Comparison of ENCODE assay signal across 24 cellular contexts in the genomic region with DNA sequence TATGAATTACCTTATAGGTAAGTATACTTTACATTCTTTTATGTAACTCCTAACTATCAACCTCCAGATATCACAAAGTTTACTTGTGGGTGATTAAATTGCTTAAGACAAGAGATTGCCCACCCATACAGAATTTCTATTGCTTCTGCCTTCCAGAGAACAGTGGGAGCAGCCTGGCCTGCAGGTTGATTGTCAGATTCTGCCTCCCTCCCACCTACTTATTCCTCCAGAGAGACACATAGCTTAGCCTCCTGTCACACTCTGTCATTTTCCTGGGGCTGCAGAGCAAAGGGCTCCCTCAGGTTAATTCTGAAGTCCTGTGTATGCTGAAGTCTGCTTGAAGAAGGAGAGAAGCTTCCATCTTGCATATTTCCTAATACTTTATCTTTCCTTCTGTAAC. TPM values are rescaled to one million over a fixed set of nuclear protein-coding genes. Genes with fewer than 3 reads are reported as not detected.
DNase-seq lines count a peak whose midpoint lies in the region; ATAC-seq and FAIRE-seq lines count a peak whose summit lies in the region.
"Had no signal": no experiment of that assay in that cellular context is flagged by ENCODE, and none has a peak within 500 bp of the region (broad histone marks: within the 10 kb centered on the region; RNA-seq: fewer than 3 reads in every experiment).

No MANE protein-coding gene starts in this region.

- H3K4me1 Mint-ChIP-seq in activated CD4-positive, alpha-beta T cell treated with anti-CD3 and anti-CD28 coated beads, Interleukin-2, amount 10 ng/mL, durations not matched to agents 24 days and 14 days: peaks cover 13% of the 10 kb centered on the region
- peaks cover 14% of the 10 kb centered on the region for H3K4me1 Mint-ChIP-seq in activated CD4-positive, alpha-beta T cell treated with anti-CD3 and anti-CD28 coated beads for 36 hours
- peaks cover 14 to 21% (median 19%) of the 10 kb centered on the region in 3 donors for H3K4me1 Mint-ChIP-seq in IgD-negative memory B cell
- peaks cover 16% of the 10 kb centered on the region for H3K4me1 Mint-ChIP-seq in stimulated activated memory B cell treated with anti-CD40 and anti-IgM and Interleukin-4, amounts not matched to agents 10 μg/mL and 1 μg/mL and 100 μg/mL, for 72 hours
- H3K4me1 Mint-ChIP-seq in activated T-helper 1 cell treated with anti-CD3 and anti-CD28 coated beads, Interleukin-12 subunit alpha, Interleukin-12 subunit beta, Interleukin-2, Interleukin-4 antibody, amounts not matched to agents 30 ng/mL and 10 ng/mL and 1 ng/mL, durations not matched to agents 14 hours and 24 hours and 36 hours (ENCODE audit: low read depth): peaks cover 27% of the 10 kb centered on the region
- peaks cover 15% of the 10 kb centered on the region for H3K4me1 Mint-ChIP-seq in stimulated activated naive CD8-positive, alpha-beta T cell treated with anti-CD3 and anti-CD28 coated beads, Interleukin-15, amount 100 ng/mL, for 72 hours

- peak; percentile 48 for DNase-seq in activated CD4-positive, alpha-beta T cell treated with anti-CD3 and anti-CD28 coated beads, Interleukin-2, amount 10 ng/mL, durations not matched to agents 24 days and 14 days
- no peak for DNase-seq in activated CD4-positive, alpha-beta T cell treated with anti-CD3 and anti-CD28 coated beads for 36 hours
- peak in 28 of 42 donors; percentile 7 to 84 (median 40) for DNase-seq in head of caudate nucleus
- DNase-seq in frontal cortex (ENCODE audit: low spot score in 2 of 2): no peak
- DNase-seq in activated T-helper 1 cell treated with anti-CD3 and anti-CD28 coated beads, Interleukin-12 subunit alpha, Interleukin-12 subunit beta, Interleukin-2, Interleukin-4 antibody, amounts not matched to agents 30 ng/mL and 10 ng/mL and 1 ng/mL, durations not matched to agents 14 hours and 24 hours and 36 hours (ENCODE audit: low spot score): no peak
- no peak for DNase-seq in stimulated activated naive CD8-positive, alpha-beta T cell treated with anti-CD3 and anti-CD28 coated beads, Interleukin-15, amount 100 ng/mL, for 72 hours
- DNase-seq: BE2C; CD4-positive, alpha-beta T cell; MV-4-11; NCI-H1105; NCI-H1436 treated with DMSO at 0.1 percent for 48 hours; NCI-H187 treated with DMSO at 0.1 percent for 48 hours; NCI-H446; NCI-H524 treated with DMSO at 0.1 percent for 48 hours; NCI-H774; NK-92 treated with Interleukin-12 subunit alpha and Interleukin-12 subunit beta, amount 100 ng/mL, for 24 hours; PC-3 had no signal

- peaks cover 33% of the 10 kb centered on the region for H3K36me3 Mint-ChIP-seq in activated CD4-positive, alpha-beta T cell treated with anti-CD3 and anti-CD28 coated beads, Interleukin-2, amount 10 ng/mL, durations not matched to agents 24 days and 14 days (ENCODE audit: low read depth)
- H3K36me3 Mint-ChIP-seq in activated CD4-positive, alpha-beta T cell treated with anti-CD3 and anti-CD28 coated beads for 36 hours (ENCODE audit: low read depth): peaks cover 29% of the 10 kb centered on the region
- H3K36me3 Mint-ChIP-seq in IgD-negative memory B cell: peaks cover 21% of the 10 kb centered on the region
- peaks cover 36% of the 10 kb centered on the region for H3K36me3 Mint-ChIP-seq in stimulated activated memory B cell treated with anti-CD40 and anti-IgM and Interleukin-4, amounts not matched to agents 10 μg/mL and 1 μg/mL and 100 μg/mL, for 72 hours
- H3K36me3 Mint-ChIP-seq in activated T-helper 1 cell treated with anti-CD3 and anti-CD28 coated beads, Interleukin-12 subunit alpha, Interleukin-12 subunit beta, Interleukin-2, Interleukin-4 antibody, amounts not matched to agents 30 ng/mL and 10 ng/mL and 1 ng/mL, durations not matched to agents 14 hours and 24 hours and 36 hours (ENCODE audit: low read depth): peaks cover 16% of the 10 kb centered on the region

- no peak for ATAC-seq in activated CD4-positive, alpha-beta T cell treated with anti-CD3 and anti-CD28 coated beads for 36 hours
- ATAC-seq in stimulated activated memory B cell treated with anti-CD40 and anti-IgM and Interleukin-4, amounts not matched to agents 10 μg/mL and 1 μg/mL and 100 μg/mL, for 72 hours: no peak
- no peak for ATAC-seq in stimulated activated naive CD8-positive, alpha-beta T cell treated with anti-CD3 and anti-CD28 coated beads, Interleukin-15, amount 100 ng/mL, for 72 hours
- ATAC-seq: HepG2, K562, PC-3 had no signal

- H3K9me3 Mint-ChIP-seq in activated CD4-positive, alpha-beta T cell treated with anti-CD3 and anti-CD28 coated beads, Interleukin-2, amount 10 ng/mL, durations not matched to agents 24 days and 14 days: no peaks in the 10 kb centered on the region
- no peaks in the 10 kb centered on the region for H3K9me3 Mint-ChIP-seq in activated CD4-positive, alpha-beta T cell treated with anti-CD3 and anti-CD28 coated beads for 36 hours (ENCODE audit: low read depth)
- H3K9me3 Mint-ChIP-seq in IgD-negative memory B cell: no peaks in the 10 kb centered on the region
- H3K9me3 Mint-ChIP-seq in stimulated activated memory B cell treated with anti-CD40 and anti-IgM and Interleukin-4, amounts not matched to agents 10 μg/mL and 1 μg/mL and 100 μg/mL, for 72 hours: no peaks in the 10 kb centered on the region
- no peaks in the 10 kb centered on the region for H3K9me3 Mint-ChIP-seq in activated T-helper 1 cell treated with anti-CD3 and anti-CD28 coated beads, Interleukin-12 subunit alpha, Interleukin-12 subunit beta, Interleukin-2, Interleukin-4 antibody, amounts not matched to agents 30 ng/mL and 10 ng/mL and 1 ng/mL, durations not matched to agents 14 hours and 24 hours and 36 hours
- H3K9me3 Mint-ChIP-seq in stimulated activated naive CD8-positive, alpha-beta T cell treated with anti-CD3 and anti-CD28 coated beads, Interleukin-15, amount 100 ng/mL, for 72 hours: no peaks in the 10 kb centered on the region
- H3K9me3 Mint-ChIP-seq: CD4-positive, alpha-beta T cell had no signal

- CTCF ChIA-PET in activated CD4-positive, alpha-beta T cell treated with anti-CD3 and anti-CD28 coated beads for 36 hours (lab: Charles Lee): no interaction called here

- POLR2A ChIA-PET in activated CD4-positive, alpha-beta T cell treated with anti-CD3 and anti-CD28 coated beads for 36 hours (lab: Charles Lee): interaction anchor here (1.1 kb wide), 1 partner anchor 34 kb away, joined by 8 read pairs; no protein-coding TSS in a partner anchor

- H3K27me3 Mint-ChIP-seq in activated CD4-positive, alpha-beta T cell treated with anti-CD3 and anti-CD28 coated beads, Interleukin-2, amount 10 ng/mL, durations not matched to agents 24 days and 14 days: no peaks in the 10 kb centered on the region
- no peaks in the 10 kb centered on the region for H3K27me3 Mint-ChIP-seq in activated CD4-positive, alpha-beta T cell treated with anti-CD3 and anti-CD28 coated beads for 36 hours
- no peaks in the 10 kb centered on the region for H3K27me3 Mint-ChIP-seq in IgD-negative memory B cell
- no peaks in the 10 kb centered on the region for H3K27me3 Mint-ChIP-seq in stimulated activated memory B cell treated with anti-CD40 and anti-IgM and Interleukin-4, amounts not matched to agents 10 μg/mL and 1 μg/mL and 100 μg/mL, for 72 hours
- H3K27me3 Mint-ChIP-seq in activated T-helper 1 cell treated with anti-CD3 and anti-CD28 coated beads, Interleukin-12 subunit alpha, Interleukin-12 subunit beta, Interleukin-2, Interleukin-4 antibody, amounts not matched to agents 30 ng/mL and 10 ng/mL and 1 ng/mL, durations not matched to agents 14 hours and 24 hours and 36 hours (ENCODE audit: insufficient read depth): no peaks in the 10 kb centered on the region
- H3K27me3 Mint-ChIP-seq in stimulated activated naive CD8-positive, alpha-beta T cell treated with anti-CD3 and anti-CD28 coated beads, Interleukin-15, amount 100 ng/mL, for 72 hours: no peaks in the 10 kb centered on the region
- H3K27me3 Mint-ChIP-seq: CD4-positive, alpha-beta T cell had no signal

- intact Hi-C loops in activated CD4-positive, alpha-beta T cell treated with anti-CD3 and anti-CD28 coated beads, Interleukin-2, amount 10 ng/mL, durations not matched to agents 24 days and 14 days (cut with micrococcal nuclease): no loop called here
- intact Hi-C loops in activated CD4-positive, alpha-beta T cell treated with anti-CD3 and anti-CD28 coated beads for 36 hours (cut with DNase I, micrococcal nuclease): no loop called here
- intact Hi-C loops in head of caudate nucleus (cut with DNase I): no loop called here
- intact Hi-C loops in activated T-helper 1 cell treated with anti-CD3 and anti-CD28 coated beads, Interleukin-12 subunit alpha, Interleukin-12 subunit beta, Interleukin-2, Interleukin-4 antibody, amounts not matched to agents 30 ng/mL and 10 ng/mL and 1 ng/mL, durations not matched to agents 14 hours and 24 hours and 36 hours (cut with micrococcal nuclease): no loop called here

- H3K27ac Mint-ChIP-seq in activated CD4-positive, alpha-beta T cell treated with anti-CD3 and anti-CD28 coated beads, Interleukin-2, amount 10 ng/mL, durations not matched to agents 24 days and 14 days: no peak overlapping the region
- H3K27ac Mint-ChIP-seq in activated CD4-positive, alpha-beta T cell treated with anti-CD3 and anti-CD28 coated beads for 36 hours: no peak overlapping the region
- peak overlapping the region in 2 of 3 donors; percentile 14 to 33 for H3K27ac Mint-ChIP-seq in IgD-negative memory B cell
- H3K27ac Mint-ChIP-seq in stimulated activated memory B cell treated with anti-CD40 and anti-IgM and Interleukin-4, amounts not matched to agents 10 μg/mL and 1 μg/mL and 100 μg/mL, for 72 hours: peak overlapping the region; percentile 57
- no peak overlapping the region for H3K27ac Mint-ChIP-seq in activated T-helper 1 cell treated with anti-CD3 and anti-CD28 coated beads, Interleukin-12 subunit alpha, Interleukin-12 subunit beta, Interleukin-2, Interleukin-4 antibody, amounts not matched to agents 30 ng/mL and 10 ng/mL and 1 ng/mL, durations not matched to agents 14 hours and 24 hours and 36 hours
- H3K27ac Mint-ChIP-seq in stimulated activated naive CD8-positive, alpha-beta T cell treated with anti-CD3 and anti-CD28 coated beads, Interleukin-15, amount 100 ng/mL, for 72 hours: no peak overlapping the region
- H3K27ac Mint-ChIP-seq: CD4-positive, alpha-beta T cell had no signal

- FAIRE-seq in frontal cortex (lab: Jason Lieb, UNC): no peak
- FAIRE-seq: D721Med, GM19239, H54, HepG2, K562 had no signal

- H3K4me3 Mint-ChIP-seq in activated CD4-positive, alpha-beta T cell treated with anti-CD3 and anti-CD28 coated beads, Interleukin-2, amount 10 ng/mL, durations not matched to agents 24 days and 14 days: no peak overlapping the region
- H3K4me3 Mint-ChIP-seq in activated CD4-positive, alpha-beta T cell treated with anti-CD3 and anti-CD28 coated beads for 36 hours: no peak overlapping the region
- H3K4me3 Mint-ChIP-seq in IgD-negative memory B cell: peak overlapping the region in 1 of 4 donors; percentile 46
- H3K4me3 Mint-ChIP-seq in stimulated activated memory B cell treated with anti-CD40 and anti-IgM and Interleukin-4, amounts not matched to agents 10 μg/mL and 1 μg/mL and 100 μg/mL, for 72 hours: no peak overlapping the region
- no peak overlapping the region for H3K4me3 Mint-ChIP-seq in activated T-helper 1 cell treated with anti-CD3 and anti-CD28 coated beads, Interleukin-12 subunit alpha, Interleukin-12 subunit beta, Interleukin-2, Interleukin-4 antibody, amounts not matched to agents 30 ng/mL and 10 ng/mL and 1 ng/mL, durations not matched to agents 14 hours and 24 hours and 36 hours
- H3K4me3 Mint-ChIP-seq in stimulated activated naive CD8-positive, alpha-beta T cell treated with anti-CD3 and anti-CD28 coated beads, Interleukin-15, amount 100 ng/mL, for 72 hours: no peak overlapping the region
- H3K4me3 Mint-ChIP-seq: CD4-positive, alpha-beta T cell had no signal

RNA-seq across cellular contexts. Expression of gene DHFR, which starts 48.5 kb away (rescaled TPM):
- 66.5 and 73.4 TPM in 2 replicates for total RNA-seq in activated CD4-positive, alpha-beta T cell treated with anti-CD3 and anti-CD28 coated beads, Interleukin-2, amount 10 ng/mL, durations not matched to agents 24 days and 14 days
- 100 to 1,000 TPM; 105 to 107 TPM for total RNA-seq in activated CD4-positive, alpha-beta T cell treated with anti-CD3 and anti-CD28 coated beads for 36 hours
- polyA plus RNA-seq in IgD-negative memory B cell: 4.2 TPM
- 20.4 TPM for total RNA-seq in frontal cortex
- total RNA-seq in activated T-helper 1 cell treated with anti-CD3 and anti-CD28 coated beads, Interleukin-12 subunit alpha, Interleukin-12 subunit beta, Interleukin-2, Interleukin-4 antibody, amounts not matched to agents 30 ng/mL and 10 ng/mL and 1 ng/mL, durations not matched to agents 14 hours and 24 hours and 36 hours: 55.9 and 60.3 TPM in 2 replicates

RNA-seq across cellular contexts. Expression of gene MSH3, which starts 48.8 kb away (rescaled TPM):
- total RNA-seq in activated CD4-positive, alpha-beta T cell treated with anti-CD3 and anti-CD28 coated beads, Interleukin-2, amount 10 ng/mL, durations not matched to agents 24 days and 14 days: 21.0 and 21.1 TPM in 2 replicates
- 10 to 100 TPM; 25.6 to 27.1 TPM for total RNA-seq in activated CD4-positive, alpha-beta T cell treated with anti-CD3 and anti-CD28 coated beads for 36 hours
- 11.7 TPM for polyA plus RNA-seq in IgD-negative memory B cell
- total RNA-seq in frontal cortex: 32.6 TPM
- total RNA-seq in activated T-helper 1 cell treated with anti-CD3 and anti-CD28 coated beads, Interleukin-12 subunit alpha, Interleukin-12 subunit beta, Interleukin-2, Interleukin-4 antibody, amounts not matched to agents 30 ng/mL and 10 ng/mL and 1 ng/mL, durations not matched to agents 14 hours and 24 hours and 36 hours: 20.2 and 20.7 TPM in 2 replicates

Comparison
In these comparisons a context has a peak if more than half of its experiments do, and no peak if none do; other contexts are left out.
1. DNase-seq: peak in activated CD4-positive, alpha-beta T cell treated with anti-CD3 and anti-CD28 coated beads, Interleukin-2, amount 10 ng/mL, durations not matched to agents 24 days and 14 days (single experiment) and head of caudate nucleus (28 of 42); none in activated CD4-positive, alpha-beta T cell treated with anti-CD3 and anti-CD28 coated beads for 36 hours (single experiment), frontal cortex (0 of 2), activated T-helper 1 cell treated with anti-CD3 and anti-CD28 coated beads, Interleukin-12 subunit alpha, Interleukin-12 subunit beta, Interleukin-2, Interleukin-4 antibody, amounts not matched to agents 30 ng/mL and 10 ng/mL and 1 ng/mL, durations not matched to agents 14 hours and 24 hours and 36 hours (single experiment) and stimulated activated naive CD8-positive, alpha-beta T cell treated with anti-CD3 and anti-CD28 coated beads, Interleukin-15, amount 100 ng/mL, for 72 hours (0 of 2).
2. H3K27ac Mint-ChIP-seq: peak in IgD-negative memory B cell (2 of 3) and stimulated activated memory B cell treated with anti-CD40 and anti-IgM and Interleukin-4, amounts not matched to agents 10 μg/mL and 1 μg/mL and 100 μg/mL, for 72 hours (single experiment); none in activated CD4-positive, alpha-beta T cell treated with anti-CD3 and anti-CD28 coated beads, Interleukin-2, amount 10 ng/mL, durations not matched to agents 24 days and 14 days (single experiment), activated CD4-positive, alpha-beta T cell treated with anti-CD3 and anti-CD28 coated beads for 36 hours (single experiment), activated T-helper 1 cell treated with anti-CD3 and anti-CD28 coated beads, Interleukin-12 subunit alpha, Interleukin-12 subunit beta, Interleukin-2, Interleukin-4 antibody, amounts not matched to agents 30 ng/mL and 10 ng/mL and 1 ng/mL, durations not matched to agents 14 hours and 24 hours and 36 hours (single experiment) and stimulated activated naive CD8-positive, alpha-beta T cell treated with anti-CD3 and anti-CD28 coated beads, Interleukin-15, amount 100 ng/mL, for 72 hours (0 of 2).